8 cellular contexts compared by ENCODE assay signal in the genomic region with DNA sequence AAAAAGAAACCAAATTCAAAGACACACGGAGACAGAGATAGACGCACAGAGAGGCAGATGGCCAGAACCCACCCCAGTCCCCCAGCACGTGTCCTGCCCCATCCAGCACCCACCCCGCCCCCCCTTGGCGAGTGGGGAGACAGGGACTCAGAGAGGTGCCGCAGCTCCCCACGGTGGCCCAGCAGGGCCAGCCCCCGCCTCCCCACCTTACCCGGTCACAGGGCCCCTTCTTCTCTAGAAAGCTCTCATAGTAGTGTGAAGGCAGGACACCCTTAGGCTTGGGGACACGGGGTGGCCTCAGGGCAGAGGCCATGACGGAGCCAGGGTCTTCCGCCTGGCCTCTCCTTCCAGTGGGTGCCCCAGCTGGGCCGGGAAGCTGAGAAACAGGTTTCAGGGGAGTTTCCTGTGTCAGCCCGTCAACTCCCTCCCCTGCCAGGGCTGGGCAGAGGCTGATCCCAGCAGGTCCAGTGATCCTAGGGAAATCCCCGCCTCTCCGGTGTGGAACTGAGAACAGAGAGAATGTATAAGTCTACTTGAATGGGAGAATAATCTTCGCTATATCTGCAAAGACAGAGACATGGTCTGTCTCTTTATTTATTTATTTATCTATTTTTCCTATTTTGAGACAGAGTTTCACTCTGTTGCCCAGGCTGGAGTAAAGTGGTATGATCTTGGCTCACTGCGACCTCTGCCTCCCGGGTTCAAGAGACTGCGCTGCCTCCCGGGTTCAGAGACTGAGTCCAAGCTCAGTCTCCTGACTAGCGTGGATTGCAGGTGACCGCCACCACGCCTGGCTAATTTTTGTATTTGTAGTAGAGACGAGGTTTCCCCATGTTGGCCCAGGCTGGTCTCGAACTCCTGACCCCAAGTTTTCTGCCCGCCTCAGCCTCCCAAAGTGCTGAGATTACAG. TPM values are rescaled to one million over a fixed set of nuclear protein-coding genes. Genes with fewer than 3 reads are reported as not detected.
DNase-seq lines count a peak whose midpoint lies in the region; ATAC-seq and TF ChIP-seq lines count a peak whose summit lies in the region.

A gene with protein sequence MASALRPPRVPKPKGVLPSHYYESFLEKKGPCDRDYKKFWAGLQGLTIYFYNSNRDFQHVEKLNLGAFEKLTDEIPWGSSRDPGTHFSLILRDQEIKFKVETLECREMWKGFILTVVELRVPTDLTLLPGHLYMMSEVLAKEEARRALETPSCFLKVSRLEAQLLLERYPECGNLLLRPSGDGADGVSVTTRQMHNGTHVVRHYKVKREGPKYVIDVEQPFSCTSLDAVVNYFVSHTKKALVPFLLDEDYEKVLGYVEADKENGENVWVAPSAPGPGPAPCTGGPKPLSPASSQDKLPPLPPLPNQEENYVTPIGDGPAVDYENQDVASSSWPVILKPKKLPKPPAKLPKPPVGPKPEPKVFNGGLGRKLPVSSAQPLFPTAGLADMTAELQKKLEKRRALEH (minus strand): TSS at position 387 of the 910 bp plus-strand sequence. CDS start 74 bp downstream, at position 313.

- peak; percentile 70 for DNase-seq in GM12865 (ENCODE audit: low read depth)
- DNase-seq in SJSA1 (ENCODE audit: low read depth in 1 of 2, low spot score in 2 of 2), result peak in 1 of 2 experiments; percentile 46
- peak; percentile 6 for DNase-seq in effector CD8-positive, alpha-beta T cell (lab: John Stamatoyannopoulos, UW)
- DNase-seq in mucosa of descending colon, result peak; percentile 88
- DNase-seq in vagina (ENCODE audit: extremely low spot score in 2 of 2), result no peak
- no peak for DNase-seq in NK-92 treated with Interleukin-12 subunit alpha and Interleukin-12 subunit beta, amount 100 ng/mL, for 24 hours (lab: John Stamatoyannopoulos, UW)
- no peak for DNase-seq in GF-D8 (lab: John Stamatoyannopoulos, UW)

- TF ChIP-seq CTCF in GM12865 (IDR thresholded peaks at IDR 0.05; ENCODE audit: insufficient read depth, low read depth, low read length, missing control alignments) (no peak), mucosa of descending colon (IDR thresholded peaks at IDR 0.05) (no peak), vagina (IDR thresholded peaks at IDR 0.05) (no peak)

- H3K27ac ChIP-seq in SJSA1, result no peak within 1 kb of the TSS
- H3K27ac ChIP-seq in vagina, result peak within 1 kb of the TSS; percentile 78

- ATAC-seq in mucosa of descending colon, result peak; percentile 53
- ATAC-seq in HG03025 (IDR thresholded peaks at IDR 0.05; ENCODE audit: low FRiP score, unreplicated experiment), result no peak

- H3K9me3 ChIP-seq in SJSA1 (replicated peaks) (no peaks in the 10 kb centered on the region), mucosa of descending colon (no peaks in the 10 kb centered on the region), vagina (no peaks in the 10 kb centered on the region)

- H3K4me1 ChIP-seq in SJSA1 (replicated peaks), result peaks cover 15% of the 10 kb centered on the region
- peaks cover 19% of the 10 kb centered on the region for H3K4me1 ChIP-seq in mucosa of descending colon (ENCODE audit: low read depth)
- H3K4me1 ChIP-seq in vagina, result peaks cover 11% of the 10 kb centered on the region

- H3K36me3 ChIP-seq in SJSA1 (no peaks in the 10 kb centered on the region), mucosa of descending colon (ENCODE audit: low read depth) (peaks cover 5% of the 10 kb centered on the region), vagina (no peaks in the 10 kb centered on the region)

- no peak for TF ChIP-seq POLR2A in vagina (IDR thresholded peaks at IDR 0.05)

- H3K27me3 ChIP-seq in SJSA1 (replicated peaks) (no peaks in the 10 kb centered on the region), vagina (no peaks in the 10 kb centered on the region)

- intact Hi-C loops in mucosa of descending colon (cut with DNase I, micrococcal nuclease) (no loop called here), vagina (cut with DNase I) (no loop called here)

- H3K4me3 ChIP-seq in GM12865 (ENCODE audit: low read depth, low read length) (peak within 1 kb of the TSS; percentile 70), SJSA1 (peak within 1 kb of the TSS; percentile 28), mucosa of descending colon (peak within 1 kb of the TSS; percentile 25), vagina (peak within 1 kb of the TSS; percentile 49 to 57)

RNA-seq across cellular contexts. Expression of the gene that starts here (rescaled TPM):
- 1.9 and 3.1 TPM in 2 replicates for total RNA-seq in SJSA1 (2014; rRNA removed; shearing (Covaris generic))
- total RNA-seq in mucosa of descending colon, result 100 to 1,000 TPM in 2 of 3 donors, 10 to 100 TPM in 1; 91.4 to 330 (median 183) TPM
- 29.2 TPM for total RNA-seq in vagina

Comparison
In these comparisons a context has a peak if more than half of its experiments do, and no peak if none do; other contexts are left out.
1. DNase-seq: peak in GM12865 (single experiment), effector CD8-positive, alpha-beta T cell (single experiment) and mucosa of descending colon (3 of 3); none in vagina (0 of 2), NK-92 treated with Interleukin-12 subunit alpha and Interleukin-12 subunit beta, amount 100 ng/mL, for 24 hours (single experiment) and GF-D8 (single experiment).
2. Peak in every context shown above with its lines, with median percentiles within 50 percentile points of each other: H3K4me3 ChIP-seq.